In the genomic region with DNA sequence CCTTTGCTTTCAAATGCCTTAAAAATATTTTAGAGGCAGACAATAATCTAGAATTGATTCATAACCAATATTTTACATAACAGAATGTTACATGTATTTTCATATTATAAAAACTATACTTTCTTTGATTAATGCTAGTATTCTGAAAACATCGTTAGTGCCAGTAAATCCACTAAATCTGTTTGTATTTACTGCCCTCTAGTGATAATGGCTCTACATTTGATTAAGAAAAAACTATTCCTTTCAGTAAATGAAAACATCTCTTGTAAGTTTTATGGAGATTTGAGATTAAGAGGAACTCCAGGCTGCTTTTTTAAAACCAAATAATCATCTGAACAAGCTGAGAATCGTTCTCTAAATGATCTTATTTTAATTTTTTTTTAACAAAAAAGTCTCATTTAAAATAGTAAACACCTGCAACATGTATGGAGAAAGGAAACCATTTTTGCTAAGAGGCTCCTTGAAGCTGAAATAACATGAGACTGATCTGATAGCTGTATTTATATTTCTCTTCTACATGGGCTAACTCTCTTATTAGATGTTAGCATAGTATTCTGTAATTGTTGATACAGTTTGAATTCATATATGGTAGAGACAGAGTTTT, we compare ENCODE assay signal across 8 cellular contexts.
DNase-seq lines count a peak whose midpoint lies in the region; ATAC-seq and TF ChIP-seq lines count a peak whose summit lies in the region.

No MANE protein-coding gene starts in this region.

- H3K9ac ChIP-seq in adipocyte (ENCODE audit: low read length): no peak overlapping the region

- TF ChIP-seq CTCF in C4-2B (conservative IDR thresholded peaks at IDR 0.05) (peak; percentile 88), omental fat pad (IDR thresholded peaks at IDR 0.05) (no peak)

- H3K27me3 Mint-ChIP-seq in activated T-cell treated with anti-CD3 and anti-CD28 coated beads, Interleukin-2, amount 50 U/mL, for 4 hours (ENCODE audit: low read depth): no peaks in the 10 kb centered on the region

- peaks cover 30% of the 10 kb centered on the region for H3K36me3 Mint-ChIP-seq in activated T-cell treated with anti-CD3 and anti-CD28 coated beads, Interleukin-2, amount 50 U/mL, for 4 hours (ENCODE audit: insufficient read depth)

- DNase-seq in HT1080 (ENCODE audit: low read depth) (peak; percentile 7), adipocyte (ENCODE audit: low read depth) (peak; percentile 69), left lobe of liver (ENCODE audit: low spot score) (no peak), NCI-H2081 (lab: John Stamatoyannopoulos, UW) (no peak), omental fat pad (ENCODE audit: low spot score) (no peak)
- no peak for DNase-seq in activated T-cell treated with anti-CD3 and anti-CD28 coated beads, Interleukin-2, amount 50 U/mL, for 4 hours

- H3K36me3 ChIP-seq in adipocyte (ENCODE audit: control insufficient read depth, insufficient read depth, low read length, severe bottlenecking): no peaks in the 10 kb centered on the region

- ATAC-seq in left lobe of liver: peak; percentile 55
- no peak for ATAC-seq in activated T-cell treated with anti-CD3 and anti-CD28 coated beads, Interleukin-2, amount 50 U/mL, for 4 hours
- no peak for ATAC-seq in HG03097 (IDR thresholded peaks at IDR 0.05; ENCODE audit: low FRiP score, unreplicated experiment)
- ATAC-seq in omental fat pad (ENCODE audit: low FRiP score): no peak

- H3K4me1 ChIP-seq in adipocyte (ENCODE audit: control insufficient read depth, insufficient read depth, low read length): peaks cover 4% of the 10 kb centered on the region

- no peak overlapping the region for H3K4me3 Mint-ChIP-seq in activated T-cell treated with anti-CD3 and anti-CD28 coated beads, Interleukin-2, amount 50 U/mL, for 4 hours

- H3K9me3 Mint-ChIP-seq in activated T-cell treated with anti-CD3 and anti-CD28 coated beads, Interleukin-2, amount 50 U/mL, for 4 hours: peaks cover 10% of the 10 kb centered on the region

- no peak overlapping the region for H3K4me3 ChIP-seq in adipocyte (ENCODE audit: low read length)

- peaks cover 41% of the 10 kb centered on the region for H3K4me1 Mint-ChIP-seq in activated T-cell treated with anti-CD3 and anti-CD28 coated beads, Interleukin-2, amount 50 U/mL, for 4 hours (ENCODE audit: low read depth)

- no peaks in the 10 kb centered on the region for H3K9me3 ChIP-seq in adipocyte (ENCODE audit: control insufficient read depth, low read length)

- H3K27me3 ChIP-seq in adipocyte (replicated peaks; ENCODE audit: control insufficient read depth, insufficient read depth, low read length): no peaks in the 10 kb centered on the region

- no peak overlapping the region for H3K27ac ChIP-seq in C4-2B

Comparison
In these comparisons a context has a peak if more than half of its experiments do, and no peak if none do; other contexts are left out.
1. DNase-seq: peak in HT1080 (single experiment) and adipocyte (single experiment); none in left lobe of liver (single experiment), activated T-cell treated with anti-CD3 and anti-CD28 coated beads, Interleukin-2, amount 50 U/mL, for 4 hours (single experiment), NCI-H2081 (0 of 2) and omental fat pad (single experiment).